1 cellular context compared by ENCODE assay signal in the genomic region with DNA sequence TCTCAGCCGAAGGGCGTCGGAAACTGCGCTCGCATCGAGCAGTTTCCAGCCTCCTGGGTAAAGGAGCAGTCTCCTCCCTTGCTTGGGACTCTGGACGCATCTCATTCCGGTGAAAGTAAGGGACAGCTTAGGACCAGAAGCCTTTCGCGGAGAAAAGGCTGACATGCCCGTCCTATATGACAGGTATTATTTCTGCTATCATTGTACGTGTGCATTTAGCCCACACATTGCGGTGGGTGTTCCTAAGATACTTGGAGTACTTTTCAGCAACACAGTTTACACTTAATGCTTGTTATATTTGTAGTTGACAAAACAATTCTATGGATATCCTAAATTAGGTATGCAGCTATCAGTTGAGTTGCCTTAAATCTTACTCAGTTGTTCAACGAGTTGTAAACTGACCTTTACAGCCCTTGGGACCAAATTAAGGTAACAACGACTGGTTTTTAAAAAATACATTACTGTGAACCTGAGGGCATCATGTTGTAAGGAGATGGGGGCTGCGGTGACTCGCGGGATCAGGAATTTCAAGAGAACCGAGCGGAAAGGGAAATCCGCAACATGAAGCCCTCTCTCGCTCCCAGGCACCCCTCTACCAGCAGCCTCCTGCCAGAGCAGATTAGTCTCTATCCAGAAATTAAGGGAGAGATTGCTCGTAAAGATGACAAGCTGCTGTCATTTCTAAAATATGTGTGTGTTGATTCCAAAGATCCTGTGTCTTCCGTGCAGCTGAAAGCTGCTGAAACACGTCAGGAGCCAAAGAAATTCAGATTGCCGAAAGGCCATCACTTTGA.
TF ChIP-seq lines count a peak whose summit lies in the region.

No MANE protein-coding gene starts in this region.

TF ChIP-seq in K562, 482 proteins besides CTCF, POLR2A, EP300 and RAD21 (continues in another document):
- TF ChIP-seq PHF8 (IDR thresholded peaks at IDR 0.05; ENCODE audit: borderline replicate concordance, low read length) (peak; percentile 53; the same call in 1 of the 2 replicates), ATF2 (CRISPR knock-in tag; IDR thresholded peaks at IDR 0.05) (no peak), U2AF2 (optimal IDR thresholded peaks at IDR 0.05; ENCODE audit: low read depth, low read length) (no peak), NKRF (IDR thresholded peaks at IDR 0.05; ENCODE audit: borderline replicate concordance) (peak; percentile 83), GABPA (tag; conservative IDR thresholded peaks at IDR 0.05; ENCODE audit: low read depth) (peak; percentile 81), HDAC1 (IDR thresholded peaks at IDR 0.05) (no peak; a peak in 2 of 4 replicates), ZNF324 (CRISPR knock-in tag; IDR thresholded peaks at IDR 0.05) (0 out of 2 replicates have a peak, but pooled peaks have one; percentile 17), MEIS2 (IDR thresholded peaks at IDR 0.05; ENCODE audit: partially characterized antibody) (peak; percentile 53), ATF1 (CRISPR knock-in tag; IDR thresholded peaks at IDR 0.05) (no peak), ATF1 (tag; IDR thresholded peaks at IDR 0.05) (0 out of 2 replicates have a peak, but pooled peaks have one; percentile 67), ARID3A (IDR thresholded peaks at IDR 0.05; ENCODE audit: borderline replicate concordance, low read depth, low read length) (0 out of 2 replicates have a peak, but pooled peaks have one; percentile 4), ZNF778 (CRISPR knock-in tag; IDR thresholded peaks at IDR 0.05) (no peak), GTF2E2 (tag; IDR thresholded peaks at IDR 0.05) (0 out of 2 replicates have a peak, but pooled peaks have one; percentile 7), ZNF609 (CRISPR knock-in tag; IDR thresholded peaks at IDR 0.05; ENCODE audit: borderline replicate concordance) (0 out of 2 replicates have a peak, but pooled peaks have one; percentile 1), FOXJ2 (tag; IDR thresholded peaks at IDR 0.05) (peak; percentile 4; the same call in 1 of the 2 replicates), GABPB1 (CRISPR knock-in tag; IDR thresholded peaks at IDR 0.05) (peak; percentile 6; the same call in 1 of the 2 replicates), POLR2G (IDR thresholded peaks at IDR 0.05; ENCODE audit: low read depth, low read length) (no peak), MEF2D (tag; conservative IDR thresholded peaks at IDR 0.05; ENCODE audit: low read depth) (0 out of 2 replicates have a peak, but pooled peaks have one; percentile 1), LCOR (CRISPR knock-in tag; IDR thresholded peaks at IDR 0.05) (peak; percentile 6; the same call in 1 of the 2 replicates), ZNF318 (IDR thresholded peaks at IDR 0.05; ENCODE audit: borderline replicate concordance in 1 of 2, low read depth in 1 of 2) (no peak), KDM1A (IDR thresholded peaks at IDR 0.05) (no peak), TOE1 (IDR thresholded peaks at IDR 0.05; ENCODE audit: borderline replicate concordance) (no peak), TOE1 (CRISPR knock-in tag; IDR thresholded peaks at IDR 0.05; ENCODE audit: borderline replicate concordance, low read depth) (0 out of 2 replicates have a peak, but pooled peaks have one; percentile 3), UBTF (IDR thresholded peaks at IDR 0.05; ENCODE audit: borderline replicate concordance in 1 of 2, low read depth in 2 of 2, low read length in 2 of 2) (no peak), CSDE1 (IDR thresholded peaks at IDR 0.05) (0 out of 4 replicates have a peak, but pooled peaks of 1 of the 2 experiments have one; percentile 13)
- TF ChIP-seq, protein P1, sequence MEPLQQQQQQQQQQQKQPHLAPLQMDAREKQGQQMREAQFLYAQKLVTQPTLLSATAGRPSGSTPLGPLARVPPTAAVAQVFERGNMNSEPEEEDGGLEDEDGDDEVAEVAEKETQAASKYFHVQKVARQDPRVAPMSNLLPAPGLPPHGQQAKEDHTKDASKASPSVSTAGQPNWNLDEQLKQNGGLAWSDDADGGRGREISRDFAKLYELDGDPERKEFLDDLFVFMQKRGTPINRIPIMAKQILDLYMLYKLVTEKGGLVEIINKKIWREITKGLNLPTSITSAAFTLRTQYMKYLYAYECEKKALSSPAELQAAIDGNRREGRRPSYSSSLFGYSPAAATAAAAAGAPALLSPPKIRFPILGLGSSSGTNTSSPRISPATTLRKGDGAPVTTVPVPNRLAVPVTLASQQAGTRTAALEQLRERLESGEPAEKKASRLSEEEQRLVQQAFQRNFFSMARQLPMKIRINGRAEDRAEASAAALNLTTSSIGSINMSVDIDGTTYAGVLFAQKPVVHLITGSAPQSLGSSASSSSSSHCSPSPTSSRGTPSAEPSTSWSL (CRISPR knock-in tag; IDR thresholded peaks at IDR 0.05; ENCODE audit: borderline replicate concordance), result 0 out of 2 replicates have a peak, but pooled peaks have one; percentile 53
